Comparison of ENCODE assay signal across 28 cellular contexts in genomic region chr5:142686968-142687367, GRCh38. TPM values are rescaled to one million over a fixed set of nuclear protein-coding genes. Genes with fewer than 3 reads are reported as not detected.
DNase-seq lines count a peak whose midpoint lies in the region; TF ChIP-seq lines count a peak whose summit lies in the region.
"Had no signal": no experiment of that assay in that cellular context is flagged by ENCODE, and none has a peak within 500 bp of the region (broad histone marks: within the 10 kb centered on the region; RNA-seq: fewer than 3 reads in every experiment).

No MANE protein-coding gene starts in this region.

- TF ChIP-seq CTCF in breast epithelium (IDR thresholded peaks at IDR 0.05) (no peak), MCF 10A (IDR thresholded peaks at IDR 0.05; ENCODE audit: unreplicated experiment) (no peak), mammary epithelial cell (conservative IDR thresholded peaks at IDR 0.05 in 1 of 2, IDR thresholded peaks at IDR 0.05 in 1 of 2; ENCODE audit: extremely low read depth in 1 of 2, insufficient read depth in 1 of 2, low read depth in 1 of 2, low read length in 2 of 2) (no peak), esophagus muscularis mucosa (IDR thresholded peaks at IDR 0.05) (no peak), nephron progenitor cell (IDR thresholded peaks at IDR 0.05) (no peak)

- POLR2A ChIA-PET in MCF 10A (lab: Yijun Ruan, JAX) = interaction anchor here (0.6 to 4.6 kb wide), 5 partner anchors 10 to 211 kb away, joined by 3 to 23 read pairs (median 6); no protein-coding TSS in a partner anchor

- H3K27ac Mint-ChIP-seq in MCF 10A (ENCODE audit: low read depth, unreplicated experiment) (no peak overlapping the region), nephron progenitor cell (no peak overlapping the region)
- H3K27ac Mint-ChIP-seq: activated CD4-positive, alpha-beta memory T cell treated with anti-CD3 and anti-CD28 coated beads for 36 hours; activated naive CD4-positive, alpha-beta T cell treated with anti-CD3 and anti-CD28 coated beads, Interleukin-2, amount 10 ng/mL, durations not matched to agents 7 days and 5 days; CD14-positive monocyte; progenitor cell of endocrine pancreas had no signal

- no peaks in the 10 kb centered on the region for H4K20me1 ChIP-seq in mammary epithelial cell (ENCODE audit: insufficient read depth, low read length)

- H3K4me3 Mint-ChIP-seq in MCF 10A (ENCODE audit: unreplicated experiment) (no peak overlapping the region), nephron progenitor cell (no peak overlapping the region)
- H3K4me3 Mint-ChIP-seq: activated CD4-positive, alpha-beta memory T cell treated with anti-CD3 and anti-CD28 coated beads for 36 hours; activated naive CD4-positive, alpha-beta T cell treated with anti-CD3 and anti-CD28 coated beads, Interleukin-2, amount 10 ng/mL, durations not matched to agents 7 days and 5 days; CD14-positive monocyte had no signal

- CTCF ChIA-PET in MCF 10A (lab: Yijun Ruan, JAX) = interaction anchor here (0.7 to 52.5 kb wide), 8 partner anchors 14 to 194 kb away, joined by 3 to 1243 read pairs (median 14); no protein-coding TSS in a partner anchor
- CTCF ChIA-PET in mammary epithelial cell (lab: Charles Lee; ENCODE audit: low non-redundant PET) = no interaction called here

- H3K36me3 ChIP-seq in breast epithelium (no peaks in the 10 kb centered on the region), mammary epithelial cell (ENCODE audit: insufficient read depth, low read length) (no peaks in the 10 kb centered on the region), esophagus muscularis mucosa (no peaks in the 10 kb centered on the region), stomach smooth muscle (ENCODE audit: control insufficient read depth in 2 of 2, insufficient read depth in 2 of 2, low read length in 2 of 2) (no peaks in the 10 kb centered on the region)
- H3K36me3 ChIP-seq: cardiac muscle cell, sigmoid colon had no signal

- H2AFZ ChIP-seq in mammary epithelial cell (ENCODE audit: low read depth, low read length) = peak overlapping the region; percentile 65

- no peaks in the 10 kb centered on the region for H3K27me3 ChIP-seq in breast epithelium
- H3K27me3 ChIP-seq in mammary epithelial cell (ENCODE audit: insufficient read depth, low read length) = no peaks in the 10 kb centered on the region
- no peaks in the 10 kb centered on the region for H3K27me3 ChIP-seq in esophagus muscularis mucosa
- no peaks in the 10 kb centered on the region for H3K27me3 ChIP-seq in stomach smooth muscle (ENCODE audit: control insufficient read depth in 1 of 2, insufficient read depth in 2 of 2, low read length in 2 of 2)
- H3K27me3 ChIP-seq: cardiac muscle cell, sigmoid colon had no signal

- no peak for DNase-seq in breast epithelium (ENCODE audit: low spot score in 2 of 2)
- no peak for DNase-seq in MCF 10A (ENCODE audit: unreplicated experiment)
- DNase-seq in mammary epithelial cell = peak; percentile 47
- no peak for DNase-seq in esophagus muscularis mucosa (ENCODE audit: extremely low spot score)
- DNase-seq in nephron progenitor cell = no peak
- no peak for DNase-seq in DMS53 (lab: John Stamatoyannopoulos, UW)
- no peak for DNase-seq in activated CD4-positive, CD25-positive, alpha-beta regulatory T cell (lab: John Stamatoyannopoulos, UW)
- DNase-seq: activated CD4-positive, alpha-beta memory T cell treated with anti-CD3 and anti-CD28 coated beads for 36 hours; activated CD4-positive, alpha-beta T cell treated with anti-CD3 and anti-CD28 coated beads for 1 hour; activated CD8-positive, alpha-beta memory T cell treated with anti-CD3 and anti-CD28 coated beads, Interleukin-2, amount 50 U/mL, for 4 hours; activated naive CD4-positive, alpha-beta T cell treated with anti-CD3 and anti-CD28 coated beads, Interleukin-2, amount 10 ng/mL, durations not matched to agents 7 days and 5 days; dermis blood vessel endothelial cell; DND-41; GF-D8; HCEC 1CT; MV-4-11; NCI-H1436 treated with DMSO at 0.1 percent for 48 hours; NCI-H226; NCI-H526 treated with DMSO at 0.1 percent for 48 hours; SHP77 treated with DMSO at 0.1 percent for 48 hours; sigmoid colon; stimulated activated CD4-positive, alpha-beta T cell treated with anti-CD3 and anti-CD28 coated beads, Interleukin-4, amount 100 ng/mL, for 24 hours had no signal

- H3K27me3 Mint-ChIP-seq in MCF 10A (ENCODE audit: insufficient read depth, unreplicated experiment) = no peaks in the 10 kb centered on the region
- H3K27me3 Mint-ChIP-seq in nephron progenitor cell (ENCODE audit: low read depth, poor library complexity) = peaks cover 4% of the 10 kb centered on the region

- peak overlapping the region; percentile 22 for H3K4me2 ChIP-seq in mammary epithelial cell (ENCODE audit: insufficient read depth, low read depth, low read length)

- H3K9me3 Mint-ChIP-seq in MCF 10A (ENCODE audit: unreplicated experiment) (no peaks in the 10 kb centered on the region), nephron progenitor cell (no peaks in the 10 kb centered on the region)
- H3K9me3 Mint-ChIP-seq: activated CD4-positive, alpha-beta memory T cell treated with anti-CD3 and anti-CD28 coated beads for 36 hours; activated naive CD4-positive, alpha-beta T cell treated with anti-CD3 and anti-CD28 coated beads, Interleukin-2, amount 10 ng/mL, durations not matched to agents 7 days and 5 days had no signal

- H3K9ac ChIP-seq in mammary epithelial cell (ENCODE audit: insufficient read depth, low read length) (peak overlapping the region; percentile 4), stomach smooth muscle (ENCODE audit: low read length in 2 of 2) (no peak overlapping the region)

- H3K4me1 Mint-ChIP-seq in MCF 10A (ENCODE audit: insufficient read depth, unreplicated experiment) (peaks cover 36% of the 10 kb centered on the region), nephron progenitor cell (peaks cover 40% of the 10 kb centered on the region)
- H3K4me1 Mint-ChIP-seq: activated naive CD4-positive, alpha-beta T cell treated with anti-CD3 and anti-CD28 coated beads, Interleukin-2, amount 10 ng/mL, durations not matched to agents 7 days and 5 days; CD14-positive monocyte had no signal

- WGBS in mammary epithelial cell (ENCODE audit: low coverage, missing lambda C conversion rate) = 27% methylated on average over 4 of the region's 4 CpGs
- WGBS in esophagus muscularis mucosa = 94% methylated on average over 4 of the region's 4 CpGs

- BruUV-seq in MCF 10A (replicated peaks; lab: Mats Ljungman, UMichigan) = no TSS peak
- BruUV-seq in mammary epithelial cell (replicated peaks; lab: Mats Ljungman, UMichigan) = no TSS peak

- dilution Hi-C loops in mammary epithelial cell (cut with HindIII; ENCODE audit: low sequenced_read_pairs) = no loop called here

- H3K4me3 ChIP-seq in breast epithelium = no peak overlapping the region
- H3K4me3 ChIP-seq in mammary epithelial cell (replicated peaks in 1 of 3; ENCODE audit: insufficient read depth in 1 of 3, low read depth in 2 of 3, low read length in 3 of 3) = no peak overlapping the region
- H3K4me3 ChIP-seq in esophagus muscularis mucosa = no peak overlapping the region
- H3K4me3 ChIP-seq in stomach smooth muscle (ENCODE audit: low read length in 2 of 2) = no peak overlapping the region
- H3K4me3 ChIP-seq: cardiac muscle cell, sigmoid colon had no signal

- H3K4me1 ChIP-seq in breast epithelium = peaks cover 0 to 4% of the 10 kb centered on the region in 2 donors
- H3K4me1 ChIP-seq in mammary epithelial cell (ENCODE audit: insufficient read depth, low read length) = peaks cover 56% of the 10 kb centered on the region
- H3K4me1 ChIP-seq in esophagus muscularis mucosa = peaks cover 30 to 47% (median 33%) of the 10 kb centered on the region in 4 donors
- peaks cover 25% of the 10 kb centered on the region for H3K4me1 ChIP-seq in stomach smooth muscle (ENCODE audit: control insufficient read depth, insufficient read depth, low read length)

- H3K27ac ChIP-seq in breast epithelium (peak overlapping the region; percentile 74 to 92), mammary epithelial cell (ENCODE audit: insufficient read depth, low read depth, low read length) (peak overlapping the region; percentile 77), esophagus muscularis mucosa (replicated peaks in 1 of 4) (peak overlapping the region; percentile 64 to 76 (median 70)), stomach smooth muscle (ENCODE audit: low read length) (peak overlapping the region; percentile 60)
- H3K27ac ChIP-seq: 22Rv1, cardiac muscle cell had no signal

- in situ Hi-C loops in mammary epithelial cell (cut with MboI; ENCODE audit: low sequenced_read_pairs in 2 of 2) = no loop called here

- H3K36me3 Mint-ChIP-seq in MCF 10A (ENCODE audit: insufficient read depth, unreplicated experiment) (no peaks in the 10 kb centered on the region), nephron progenitor cell (ENCODE audit: low read depth) (peaks cover 7% of the 10 kb centered on the region)
- H3K36me3 Mint-ChIP-seq: activated CD4-positive, alpha-beta memory T cell treated with anti-CD3 and anti-CD28 coated beads for 36 hours; activated naive CD4-positive, alpha-beta T cell treated with anti-CD3 and anti-CD28 coated beads, Interleukin-2, amount 10 ng/mL, durations not matched to agents 7 days and 5 days; CD14-positive monocyte had no signal

- no peak for TF ChIP-seq EP300 in esophagus muscularis mucosa (IDR thresholded peaks at IDR 0.05)

- intact Hi-C loops in breast epithelium (cut with DNase I; ENCODE audit: low total_unique reads) = no loop called here
- intact Hi-C loops in MCF 10A (cut with micrococcal nuclease) = no loop called here
- intact Hi-C loops in mammary epithelial cell (cut with micrococcal nuclease) = loop anchor here (1.0 kb wide), 1 partner anchor 18 kb away; no protein-coding TSS in a partner anchor
- intact Hi-C loops in esophagus muscularis mucosa (cut with DNase I) = loop anchor here (10.0 kb wide), 1 partner anchor 532 kb away; no protein-coding TSS in a partner anchor

- peaks cover 3% of the 10 kb centered on the region for H3K79me2 ChIP-seq in mammary epithelial cell (ENCODE audit: insufficient read depth, low read length)

- H3K9me3 ChIP-seq in breast epithelium = no peaks in the 10 kb centered on the region
- H3K9me3 ChIP-seq in mammary epithelial cell (replicated peaks; ENCODE audit: insufficient read depth, low read length) = no peaks in the 10 kb centered on the region
- H3K9me3 ChIP-seq in esophagus muscularis mucosa = no peaks in the 10 kb centered on the region
- no peaks in the 10 kb centered on the region for H3K9me3 ChIP-seq in stomach smooth muscle (ENCODE audit: control insufficient read depth in 2 of 2, low read length in 2 of 2)
- H3K9me3 ChIP-seq: sigmoid colon had no signal

- no peak for TF ChIP-seq POLR2A in breast epithelium (IDR thresholded peaks at IDR 0.05)
- TF ChIP-seq POLR2A in esophagus muscularis mucosa (IDR thresholded peaks at IDR 0.05; ENCODE audit: low read depth) = no peak

RNA-seq across cellular contexts. Expression of gene FGF1, which starts 1.1 kb away (rescaled TPM):
- total RNA-seq in breast epithelium (10 to 100 TPM in 1 of 3 donors, 1 to 10 TPM in 1, under 1 TPM in 1; 0.32 to 20.3 (median 6.6) TPM), MCF 10A (2022) (0.34 and 0.65 TPM in 2 replicates), mammary epithelial cell (10 to 100 TPM in 1 of 2 donors, 1 to 10 TPM in 1; 7.9 to 22.5 TPM), esophagus muscularis mucosa (1 to 10 TPM; 1.7 to 4.0 (median 2.9) TPM)
- polyA plus RNA-seq in mammary epithelial cell = 5.0 TPM
- polyA minus RNA-seq in mammary epithelial cell = 8.9 TPM
- total RNA-seq: activated CD4-positive, alpha-beta memory T cell treated with anti-CD3 and anti-CD28 coated beads for 36 hours; cardiac muscle cell; progenitor cell of endocrine pancreas; T-helper 2 cell treated with Interferon-gamma antibody and Interleukin-4, amounts not matched to agents 100 ng/mL and 5 ng/mL, for 36 hours had no signal
- polyA plus RNA-seq: cardiac muscle cell, CD14-positive monocyte had no signal

Comparison
In these comparisons a context has a peak if more than half of its experiments do, and no peak if none do; other contexts are left out.
1. intact Hi-C loops: an anchor here in mammary epithelial cell (1.0 kb wide) and esophagus muscularis mucosa (10.0 kb wide); none called in breast epithelium and MCF 10A.